In genomic region chrX:13169688-13170087, GRCh38 we compare ENCODE assay signal across 35 cellular contexts.
"Had no signal": no experiment of that assay in that cellular context is flagged by ENCODE, and none has a peak within 500 bp of the region (broad histone marks: within the 10 kb centered on the region; RNA-seq: fewer than 3 reads in every experiment).

No MANE protein-coding gene starts in this region.

- H3K4me3 ChIP-seq: adrenal gland, body of pancreas, breast epithelium had no signal

- ATAC-seq: activated CD8-positive, alpha-beta T cell treated with anti-CD3 and anti-CD28 coated beads for 36 hours; activated naive CD4-positive, alpha-beta T cell treated with anti-CD3 and anti-CD28 coated beads, Interleukin-2, amount 50 U/mL, for 72 hours; activated T-cell treated with anti-CD3 and anti-CD28 coated beads, Interleukin-2, amount 50 U/mL, for 4 hours; activated T-cell treated with anti-CD3 and anti-CD28 coated beads, Interleukin-2, amount 50 U/mL, for 72 hours; activated T-helper 17 cell treated with anti-CD3 and anti-CD28 coated beads, Interleukin-2, amount 50 U/mL, for 72 hours; body of pancreas had no signal

- H3K27ac ChIP-seq: adrenal gland, body of pancreas, brain microvascular endothelial cell, breast epithelium, VCaP had no signal

- H3K9me3 Mint-ChIP-seq: activated CD4-positive, alpha-beta memory T cell treated with anti-CD3 and anti-CD28 coated beads for 36 hours; activated naive CD4-positive, alpha-beta T cell treated with anti-CD3 and anti-CD28 coated beads for 36 hours; activated T-cell treated with anti-CD3 and anti-CD28 coated beads, Interleukin-2, amount 50 U/mL, for 4 hours had no signal

- H3K27ac Mint-ChIP-seq: activated B cell treated with CpG ODN at 0.5 μM for 24 hours; activated CD4-positive, alpha-beta T cell treated with anti-CD3 and anti-CD28 coated beads, Interleukin-2, amount 10 ng/mL, durations not matched to agents 24 days and 14 days; activated CD8-positive, alpha-beta T cell treated with anti-CD3 and anti-CD28 coated beads for 36 hours; activated naive CD4-positive, alpha-beta T cell treated with anti-CD3 and anti-CD28 coated beads for 36 hours; activated naive CD4-positive, alpha-beta T cell treated with anti-CD3 and anti-CD28 coated beads, Interleukin-2, amount 50 U/mL, for 72 hours; activated T-cell treated with anti-CD3 and anti-CD28 coated beads, Interleukin-2, amount 50 U/mL, for 72 hours; activated T-helper 1 cell treated with anti-CD3 and anti-CD28 coated beads, Interleukin-12 subunit alpha, Interleukin-12 subunit beta, Interleukin-2, Interleukin-4 antibody, amounts not matched to agents 30 ng/mL and 10 ng/mL and 1 ng/mL, durations not matched to agents 14 hours and 24 hours and 36 hours; activated T-helper 17 cell treated with anti-CD3 and anti-CD28 coated beads, Interleukin-2, amount 50 U/mL, for 72 hours; T-helper 1 cell treated with Interleukin-12 subunit alpha and Interleukin-12 subunit beta and Interleukin-4 antibody, amounts not matched to agents 30 μg/mL and 1 μg/mL, for 36 hours; T-helper 2 cell treated with Interferon-gamma antibody and Interleukin-4, amounts not matched to agents 5 μg/mL and 100 μg/mL, for 36 hours had no signal

- H3K27me3 Mint-ChIP-seq: activated B cell treated with CpG ODN at 0.5 μM for 24 hours; activated CD4-positive, alpha-beta memory T cell treated with anti-CD3 and anti-CD28 coated beads for 36 hours; activated CD4-positive, alpha-beta T cell treated with anti-CD3 and anti-CD28 coated beads, Interleukin-2, amount 10 ng/mL, durations not matched to agents 24 days and 14 days; activated CD8-positive, alpha-beta T cell treated with anti-CD3 and anti-CD28 coated beads for 36 hours; activated naive CD8-positive, alpha-beta T cell treated with anti-CD3 and anti-CD28 coated beads for 36 hours; activated T-helper 17 cell treated with anti-CD3 and anti-CD28 coated beads, Interleukin-2, amount 50 U/mL, for 72 hours had no signal

- H3K27me3 ChIP-seq: adrenal gland, body of pancreas, brain microvascular endothelial cell, breast epithelium had no signal

- H3K36me3 ChIP-seq: adrenal gland, brain microvascular endothelial cell, breast epithelium had no signal

- H3K4me1 ChIP-seq: breast epithelium had no signal

- H3K36me3 Mint-ChIP-seq: activated CD4-positive, alpha-beta memory T cell treated with anti-CD3 and anti-CD28 coated beads for 36 hours had no signal

- FAIRE-seq: TTC549 had no signal

- H3K9me3 ChIP-seq: adrenal gland, body of pancreas, breast epithelium had no signal

- H3K4me3 Mint-ChIP-seq: activated B cell treated with CpG ODN at 0.5 μM for 24 hours; activated CD4-positive, alpha-beta memory T cell treated with anti-CD3 and anti-CD28 coated beads for 36 hours; activated CD4-positive, alpha-beta T cell treated with anti-CD3 and anti-CD28 coated beads, Interleukin-2, amount 10 ng/mL, durations not matched to agents 24 days and 14 days; activated CD8-positive, alpha-beta T cell treated with anti-CD3 and anti-CD28 coated beads for 36 hours; activated naive CD4-positive, alpha-beta T cell treated with anti-CD3 and anti-CD28 coated beads for 36 hours; activated naive CD8-positive, alpha-beta T cell treated with anti-CD3 and anti-CD28 coated beads for 36 hours; activated T-cell treated with anti-CD3 and anti-CD28 coated beads, Interleukin-2, amount 50 U/mL, for 4 hours; activated T-cell treated with anti-CD3 and anti-CD28 coated beads, Interleukin-2, amount 50 U/mL, for 72 hours; activated T-helper 1 cell treated with anti-CD3 and anti-CD28 coated beads, Interleukin-12 subunit alpha, Interleukin-12 subunit beta, Interleukin-2, Interleukin-4 antibody, amounts not matched to agents 30 ng/mL and 10 ng/mL and 1 ng/mL, durations not matched to agents 14 hours and 24 hours and 36 hours; T-helper 1 cell treated with Interleukin-12 subunit alpha and Interleukin-12 subunit beta and Interleukin-4 antibody, amounts not matched to agents 30 μg/mL and 1 μg/mL, for 36 hours; T-helper 2 cell treated with Interferon-gamma antibody and Interleukin-4, amounts not matched to agents 5 μg/mL and 100 μg/mL, for 36 hours had no signal

- DNase-seq: activated B cell treated with CpG ODN at 0.5 μM for 24 hours; activated CD4-positive, alpha-beta memory T cell treated with anti-CD3 and anti-CD28 coated beads for 36 hours; activated CD4-positive, alpha-beta T cell treated with anti-CD3 and anti-CD28 coated beads for 4 hours; activated CD4-positive, alpha-beta T cell treated with anti-CD3 and anti-CD28 coated beads, Interleukin-2, amount 10 ng/mL, durations not matched to agents 24 days and 14 days; activated CD4-positive, alpha-beta T cell treated with anti-CD3 and anti-CD28 coated beads, Interleukin-2, amount 50 U/mL, for 1 hour; activated CD4-positive, alpha-beta T cell treated with anti-CD3 and anti-CD28 coated beads, Interleukin-2, amount 50 U/mL, for 4 hours; activated CD4-positive, CD25-positive, alpha-beta regulatory T cell treated with anti-CD3 and anti-CD28 coated beads, Interleukin-2, amount 50 U/mL, for 72 hours; activated CD8-positive, alpha-beta memory T cell treated with anti-CD3 and anti-CD28 coated beads, Interleukin-2, amount 50 U/mL, for 4 hours; activated CD8-positive, alpha-beta T cell treated with anti-CD3 and anti-CD28 coated beads for 36 hours; activated effector memory CD4-positive, alpha-beta T cell treated with anti-CD3 and anti-CD28 coated beads, Interleukin-2, amount 50 U/mL, for 16 hours; activated gamma-delta T cell treated with Interleukin-2 at 50 U/mL for 16 hours; activated naive CD4-positive, alpha-beta T cell; activated naive CD4-positive, alpha-beta T cell treated with anti-CD3 and anti-CD28 coated beads for 36 hours; activated naive CD4-positive, alpha-beta T cell treated with anti-CD3 and anti-CD28 coated beads, Interleukin-2, amount 50 U/mL, for 16 hours; activated naive CD8-positive, alpha-beta T cell treated with anti-CD3 and anti-CD28 coated beads for 36 hours; activated T-cell treated with anti-CD3 and anti-CD28 coated beads for 4 hours; activated T-cell treated with anti-CD3 and anti-CD28 coated beads, Interleukin-2, amount 50 U/mL, for 1 hour; activated T-cell treated with anti-CD3 and anti-CD28 coated beads, Interleukin-2, amount 50 U/mL, for 4 hours; activated T-cell treated with anti-CD3 and anti-CD28 coated beads, Interleukin-2, amount 50 U/mL, for 72 hours; adrenal gland; amniotic stem cell; aorta; body of pancreas; brain microvascular endothelial cell; central memory CD4-positive, alpha-beta T cell; T-helper 2 cell; T-helper 9 cell had no signal
